ENCODE assay signal across 10 cellular contexts in genomic region chr6:131683479-131683878, GRCh38. TPM values are rescaled to one million over a fixed set of nuclear protein-coding genes. Genes with fewer than 3 reads are reported as not detected.
DNase-seq lines count a peak whose midpoint lies in the region; ATAC-seq and TF ChIP-seq lines count a peak whose summit lies in the region.
"Had no signal": no experiment of that assay in that cellular context is flagged by ENCODE, and none has a peak within 500 bp of the region (broad histone marks: within the 10 kb centered on the region; RNA-seq: fewer than 3 reads in every experiment).

No MANE protein-coding gene starts in this region.

- H3K9me3 ChIP-seq in DOHH2 (ENCODE audit: control insufficient read depth, insufficient read depth, low read length) (no peaks in the 10 kb centered on the region), adrenal gland (replicated peaks in 1 of 3) (no peaks in the 10 kb centered on the region)

- H4K20me1 ChIP-seq in DOHH2 (ENCODE audit: control insufficient read depth, insufficient read depth, low read depth, low read length), result no peaks in the 10 kb centered on the region

- H3K4me1 ChIP-seq in DOHH2 (ENCODE audit: control insufficient read depth, low read length), result peaks cover 95% of the 10 kb centered on the region
- no peaks in the 10 kb centered on the region for H3K4me1 ChIP-seq in adrenal gland (replicated peaks in 1 of 2)

- H3K4me2 ChIP-seq in DOHH2 (ENCODE audit: low read length), result peak overlapping the region; percentile 48

- intact Hi-C loops in adrenal gland (cut with DNase I), result no loop called here

- H3K36me3 ChIP-seq in DOHH2 (ENCODE audit: control insufficient read depth, low read length), result peaks cover 78% of the 10 kb centered on the region
- no peaks in the 10 kb centered on the region for H3K36me3 ChIP-seq in adrenal gland (replicated peaks in 1 of 2)

- peaks cover 53% of the 10 kb centered on the region for H3F3A ChIP-seq in DOHH2 (ENCODE audit: control insufficient read depth, insufficient read depth)

- H3K4me3 ChIP-seq in DOHH2 (ENCODE audit: low read length) (peak overlapping the region; percentile 54), adrenal gland (no peak overlapping the region)

- no peaks in the 10 kb centered on the region for H3K79me2 ChIP-seq in DOHH2 (ENCODE audit: control insufficient read depth, low read length)

- H3K27ac ChIP-seq in DOHH2 (ENCODE audit: low read depth, low read length), result peak overlapping the region; percentile 96
- H3K27ac ChIP-seq in adrenal gland, result no peak overlapping the region

- H3K27me3 ChIP-seq in DOHH2 (ENCODE audit: control insufficient read depth, low read length), result no peaks in the 10 kb centered on the region
- H3K27me3 ChIP-seq in adrenal gland, result no peaks in the 10 kb centered on the region

- H3K9me2 ChIP-seq in DOHH2 (replicated peaks; ENCODE audit: control insufficient read depth, low read length), result no peaks in the 10 kb centered on the region

- TF ChIP-seq CTCF in DOHH2 (IDR thresholded peaks at IDR 0.05; ENCODE audit: low read depth, low read length, poor library complexity, severe bottlenecking) (no peak), adrenal gland (IDR thresholded peaks at IDR 0.05) (no peak)

- WGBS in adrenal gland, 4 donors, result 81 to 90% (median 87%) methylated on average over 6 of the region's 6 CpGs

- no peak for TF ChIP-seq POLR2A in adrenal gland (IDR thresholded peaks at IDR 0.05)

- peak; percentile 59 for DNase-seq in NAMALWA (ENCODE audit: low spot score)
- DNase-seq in NCI-H446 (lab: John Stamatoyannopoulos, UW), result no peak
- no peak for DNase-seq in inferior parietal cortex (ENCODE audit: extremely low spot score)
- no peak for DNase-seq in OCI-M2 (lab: John Stamatoyannopoulos, UW; ENCODE audit: unreplicated experiment)
- DNase-seq in adrenal gland, result no peak
- DNase-seq: T-cell had no signal

- ATAC-seq in GM19372 (IDR thresholded peaks at IDR 0.05; ENCODE audit: low read depth, unreplicated experiment) (peak; percentile 74), HG02938 (IDR thresholded peaks at IDR 0.05; ENCODE audit: unreplicated experiment) (peak; percentile 67)
- ATAC-seq: T-cell had no signal

RNA-seq across cellular contexts. Expression of gene OR2A4, which starts 17.7 kb away (rescaled TPM):
- not detected for total RNA-seq in adrenal gland
- under 1 TPM in 1 of 3 donors, not detected in 2; 0.56 TPM for polyA plus RNA-seq in adrenal gland
- total RNA-seq: T-cell had no signal

RNA-seq across cellular contexts. Expression of gene CTAGE9, which starts 27.3 kb away (rescaled TPM):
- not detected for total RNA-seq in adrenal gland
- not detected for polyA plus RNA-seq in adrenal gland
- total RNA-seq: NCI-H460, T-cell had no signal

RNA-seq across cellular contexts. Expression of gene ENPP3, which starts 46.4 kb away (rescaled TPM):
- 10 to 100 TPM in 5 of 8 donors, 1 to 10 TPM in 3; 6.3 to 18.4 (median 11.8) TPM for total RNA-seq in adrenal gland
- polyA plus RNA-seq in adrenal gland, result 10 to 100 TPM in 1 of 3 donors, 1 to 10 TPM in 2; 4.9 to 17.8 (median 5.9) TPM

RNA-seq across cellular contexts. Expression of gene MED23, which starts 55.4 kb away (rescaled TPM):
- total RNA-seq in adrenal gland, result 10 to 100 TPM; 16.9 to 37.9 (median 29.6) TPM
- polyA plus RNA-seq in adrenal gland, result 10 to 100 TPM; 18.5 to 27.0 (median 20.1) TPM
